31 cellular contexts compared by ENCODE assay signal in the genomic region with DNA sequence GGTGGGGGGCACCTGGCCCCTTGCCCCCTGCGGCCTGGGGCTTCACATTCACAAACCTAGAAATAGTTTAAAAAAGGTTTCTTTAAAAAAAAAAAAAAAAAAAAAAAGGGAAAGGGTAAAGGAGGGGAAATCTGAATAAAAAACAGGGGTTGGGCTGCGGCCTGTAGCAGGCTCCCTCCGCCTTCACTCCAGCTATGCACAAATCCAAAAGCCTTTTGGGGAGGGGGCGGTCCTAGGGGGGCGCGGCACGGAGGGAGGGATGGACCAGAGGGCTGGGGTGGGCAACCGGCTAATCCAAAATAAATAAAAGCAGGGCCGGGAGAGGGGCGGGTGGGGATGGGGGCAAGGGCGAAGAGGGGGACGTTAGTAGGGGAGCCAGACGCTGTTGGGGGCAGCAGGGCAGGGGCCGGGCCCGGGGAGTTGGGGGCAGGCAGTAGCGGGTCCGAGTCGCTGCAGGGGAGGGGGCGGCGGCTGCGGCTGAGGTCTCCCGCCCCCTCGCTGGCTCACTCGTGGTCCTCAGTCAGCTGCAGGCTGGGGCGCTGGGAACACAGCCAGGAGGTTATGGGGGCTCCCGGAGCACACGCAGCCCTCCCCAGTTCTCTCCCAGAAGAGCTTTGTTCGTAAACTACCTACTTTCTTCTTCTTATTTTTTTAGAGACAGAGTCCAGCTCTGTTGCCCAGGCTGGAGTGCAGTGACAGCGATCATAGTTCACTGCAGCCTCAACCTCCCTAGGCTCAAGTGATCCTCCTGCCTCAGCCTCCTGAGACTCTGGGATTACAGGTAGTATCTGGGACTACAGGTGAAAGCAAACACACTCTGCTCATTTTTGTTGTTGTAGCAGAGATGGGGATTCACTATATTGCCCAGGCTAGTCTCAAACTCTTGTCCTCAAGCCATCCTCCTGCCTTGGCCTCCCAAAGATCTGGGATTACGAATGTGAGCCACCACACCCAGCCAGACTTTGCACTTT. TPM values are rescaled to one million over a fixed set of nuclear protein-coding genes. Genes with fewer than 3 reads are reported as not detected.
"Had no signal": no experiment of that assay in that cellular context is flagged by ENCODE, and none has a peak within 500 bp of the region (broad histone marks: within the 10 kb centered on the region; RNA-seq: fewer than 3 reads in every experiment).

No MANE protein-coding gene starts in this region.

- ATAC-seq: activated CD8-positive, alpha-beta memory T cell treated with anti-CD3 and anti-CD28 coated beads, Interleukin-2, amount 10 ng/mL, durations not matched to agents 7 days and 5 days; activated CD8-positive, alpha-beta T cell treated with anti-CD3 and anti-CD28 coated beads for 36 hours; activated naive CD4-positive, alpha-beta T cell treated with anti-CD3 and anti-CD28 coated beads, Interleukin-2, amount 50 U/mL, for 72 hours; natural killer cell treated with Interleukin-12 subunit alpha and Interleukin-12 subunit beta and Interleukin-15 and Interleukin-18, amount 100 ng/mL, for 72 hours had no signal

- H3K4me1 Mint-ChIP-seq: activated CD4-positive, alpha-beta T cell treated with anti-CD3 and anti-CD28 coated beads, Interleukin-2, amount 10 ng/mL, durations not matched to agents 7 days and 5 days; activated CD8-positive, alpha-beta memory T cell treated with anti-CD3 and anti-CD28 coated beads, Interleukin-2, amount 10 ng/mL, durations not matched to agents 7 days and 5 days; memory B cell had no signal

- H3K4me3 Mint-ChIP-seq: activated CD4-positive, alpha-beta T cell treated with anti-CD3 and anti-CD28 coated beads, Interleukin-2, amount 10 ng/mL, durations not matched to agents 7 days and 5 days; activated CD8-positive, alpha-beta memory T cell treated with anti-CD3 and anti-CD28 coated beads, Interleukin-2, amount 10 ng/mL, durations not matched to agents 7 days and 5 days; activated CD8-positive, alpha-beta T cell treated with anti-CD3 and anti-CD28 coated beads for 36 hours; activated T-helper 1 cell treated with anti-CD3 and anti-CD28 coated beads, Interleukin-12 subunit alpha, Interleukin-12 subunit beta, Interleukin-2, Interleukin-4 antibody, amounts not matched to agents 30 ng/mL and 10 ng/mL and 1 ng/mL, durations not matched to agents 14 hours and 24 hours and 36 hours; dendritic cell treated with granulocyte-macrophage colony-stimulating factor and Interleukin-4, amounts not matched to agents 40 ng/mL and 50 ng/mL, for 4 days; memory B cell; natural killer cell treated with Interleukin-12 subunit alpha and Interleukin-12 subunit beta and Interleukin-15 and Interleukin-18, amount 100 ng/mL, for 72 hours had no signal

- H3K27ac Mint-ChIP-seq: activated CD4-positive, alpha-beta T cell treated with anti-CD3 and anti-CD28 coated beads, Interleukin-2, amount 10 ng/mL, durations not matched to agents 7 days and 5 days; activated CD8-positive, alpha-beta memory T cell treated with anti-CD3 and anti-CD28 coated beads, Interleukin-2, amount 10 ng/mL, durations not matched to agents 7 days and 5 days; activated CD8-positive, alpha-beta T cell treated with anti-CD3 and anti-CD28 coated beads for 36 hours; activated naive CD4-positive, alpha-beta T cell treated with anti-CD3 and anti-CD28 coated beads, Interleukin-2, amount 50 U/mL, for 72 hours; activated T-helper 1 cell treated with anti-CD3 and anti-CD28 coated beads, Interleukin-12 subunit alpha, Interleukin-12 subunit beta, Interleukin-2, Interleukin-4 antibody, amounts not matched to agents 30 ng/mL and 10 ng/mL and 1 ng/mL, durations not matched to agents 14 hours and 24 hours and 36 hours; dendritic cell treated with granulocyte-macrophage colony-stimulating factor and Interleukin-4, amounts not matched to agents 40 ng/mL and 50 ng/mL, for 4 days; memory B cell; natural killer cell treated with Interleukin-12 subunit alpha and Interleukin-12 subunit beta and Interleukin-15 and Interleukin-18, amount 100 ng/mL, for 72 hours had no signal

- FAIRE-seq: islet of Langerhans had no signal

- H3K36me3 Mint-ChIP-seq: memory B cell had no signal

- DNase-seq: activated CD4-positive, alpha-beta T cell treated with anti-CD3 and anti-CD28 coated beads, Interleukin-2, amount 10 ng/mL, durations not matched to agents 7 days and 5 days; activated CD4-positive, CD25-positive, alpha-beta regulatory T cell treated with anti-CD3 and anti-CD28 coated beads, Interleukin-2, amount 50 U/mL, for 72 hours; activated CD8-positive, alpha-beta memory T cell treated with anti-CD3 and anti-CD28 coated beads, Interleukin-2, amount 10 ng/mL, durations not matched to agents 7 days and 5 days; activated CD8-positive, alpha-beta T cell treated with anti-CD3 and anti-CD28 coated beads for 36 hours; activated gamma-delta T cell treated with Interleukin-2 at 50 U/mL for 16 hours; activated T-cell treated with anti-CD3 and anti-CD28 coated beads for 4 hours; aorta; brain microvascular endothelial cell; caudate nucleus; effector CD8-positive, alpha-beta T cell; foreskin melanocyte; glutamatergic neuron; stimulated activated CD4-positive, alpha-beta T cell treated with anti-CD3 and anti-CD28 coated beads, Interleukin-2, amount 100 ng/mL, for 48 hours; stimulated activated CD8-positive, alpha-beta memory T cell treated with anti-CD3 and anti-CD28 coated beads, Interleukin-4, amount 100 ng/mL, for 48 hours; stimulated activated naive CD4-positive, alpha-beta T cell; testis; trophoblast cell; uterus had no signal

RNA-seq across cellular contexts. Expression of a gene that starts 15.3 kb away (rescaled TPM):
- total RNA-seq: activated CD4-positive, alpha-beta T cell treated with anti-CD3 and anti-CD28 coated beads, Interleukin-2, amount 10 ng/mL, durations not matched to agents 7 days and 5 days; activated CD8-positive, alpha-beta memory T cell treated with anti-CD3 and anti-CD28 coated beads, Interleukin-2, amount 10 ng/mL, durations not matched to agents 7 days and 5 days; activated naive CD4-positive, alpha-beta T cell treated with anti-CD3 and anti-CD28 coated beads, Interleukin-2, amount 50 U/mL, for 72 hours; activated T-helper 1 cell treated with anti-CD3 and anti-CD28 coated beads, Interleukin-12 subunit alpha, Interleukin-12 subunit beta, Interleukin-2, Interleukin-4 antibody, amounts not matched to agents 30 ng/mL and 10 ng/mL and 1 ng/mL, durations not matched to agents 14 hours and 24 hours and 36 hours; lower leg skin; natural killer cell treated with Interleukin-12 subunit alpha and Interleukin-12 subunit beta and Interleukin-15 and Interleukin-18, amount 100 ng/mL, for 72 hours; omental fat pad; renal cortical epithelial cell; T-helper 2 cell treated with Interferon-gamma antibody and Interleukin-4, amounts not matched to agents 100 ng/mL and 5 ng/mL, for 36 hours; uterus had no signal

RNA-seq across cellular contexts. Expression of a gene that starts 26.1 kb away (rescaled TPM):
- total RNA-seq: activated CD4-positive, alpha-beta T cell treated with anti-CD3 and anti-CD28 coated beads, Interleukin-2, amount 10 ng/mL, durations not matched to agents 7 days and 5 days; activated T-helper 1 cell treated with anti-CD3 and anti-CD28 coated beads, Interleukin-12 subunit alpha, Interleukin-12 subunit beta, Interleukin-2, Interleukin-4 antibody, amounts not matched to agents 30 ng/mL and 10 ng/mL and 1 ng/mL, durations not matched to agents 14 hours and 24 hours and 36 hours; natural killer cell treated with Interleukin-12 subunit alpha and Interleukin-12 subunit beta and Interleukin-15 and Interleukin-18, amount 100 ng/mL, for 72 hours; T-helper 2 cell treated with Interferon-gamma antibody and Interleukin-4, amounts not matched to agents 100 ng/mL and 5 ng/mL, for 36 hours had no signal

RNA-seq across cellular contexts. Expression of a gene that starts 49.8 kb away (rescaled TPM):
- polyA plus RNA-seq: adipose tissue, aorta, esophagus, hepatocyte had no signal

RNA-seq across cellular contexts. Expression of a gene that starts 51.1 kb away (rescaled TPM):
- polyA plus RNA-seq: adipose tissue, aorta, esophagus, hepatocyte had no signal
